Comparison of ENCODE assay signal across 2 cellular contexts in genomic region chr9:87554177-87554940, GRCh38.
A peak's percentile ranks its signal among the peaks of the same experiment; 100 is the strongest.
TF ChIP-seq lines count a peak whose summit lies in the region.

No MANE protein-coding gene starts in this region.

TF ChIP-seq in GM23338, 12 proteins besides CTCF, POLR2A, EP300 and RAD21:
- no peak for TF ChIP-seq REST (IDR thresholded peaks at IDR 0.05; ENCODE audit: unreplicated experiment)

TF ChIP-seq in HepG2, 621 proteins besides CTCF, POLR2A, EP300 and RAD21:
- TF ChIP-seq CEBPB (IDR thresholded peaks at IDR 0.05; ENCODE audit: borderline replicate concordance, low read depth, low read length) = peak; percentile 41; the same call in 1 of the 2 replicates
- no peak for TF ChIP-seq NPAS2 (CRISPR knock-in tag; IDR thresholded peaks at IDR 0.05; ENCODE audit: borderline replicate concordance)
